ENCODE assay signal across 8 cellular contexts in the genomic region with DNA sequence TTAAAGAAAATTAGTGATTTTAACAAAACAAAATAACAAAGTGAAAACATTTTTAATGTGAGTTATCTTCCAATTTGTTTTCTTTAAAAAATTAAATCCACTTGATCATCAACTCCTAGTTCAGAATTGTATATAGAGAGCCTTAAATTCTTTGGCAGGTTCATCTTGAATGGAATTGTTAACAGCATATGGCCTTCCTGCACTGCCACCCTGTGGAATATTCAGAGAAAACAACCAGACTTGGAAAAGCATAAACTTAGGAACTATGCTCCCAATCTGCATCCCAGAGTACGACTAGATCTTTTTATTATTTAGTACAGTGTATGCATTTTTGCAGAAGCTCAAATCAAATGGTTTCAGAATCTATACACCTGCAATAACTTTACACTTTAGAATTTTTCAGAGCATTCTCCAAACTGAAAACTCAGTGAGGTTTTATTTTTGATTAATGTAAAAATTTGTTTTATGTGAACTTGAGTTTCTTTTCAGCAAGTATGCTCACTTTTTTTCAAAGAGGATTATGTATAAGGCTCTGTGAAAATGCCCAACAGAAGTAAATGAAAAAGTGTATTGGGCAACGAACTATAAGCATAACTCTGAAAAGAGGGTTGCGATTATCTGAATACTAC. TPM values are rescaled to one million over a fixed set of nuclear protein-coding genes. Genes with fewer than 3 reads are reported as not detected.
DNase-seq lines count a peak whose midpoint lies in the region; ATAC-seq, FAIRE-seq and TF ChIP-seq lines count a peak whose summit lies in the region.

No MANE protein-coding gene starts in this region.

- H3K4me2 ChIP-seq in Loucy (ENCODE audit: low read depth, low read length, poor library complexity, severe bottlenecking): no peak overlapping the region

- FAIRE-seq in A204.1 (lab: Jason Lieb, UNC): peak; percentile 96
- FAIRE-seq in TTC549 (lab: Jason Lieb, UNC): peak; percentile 75

- DNase-seq in GM04504 (ENCODE audit: low read depth): peak; percentile 15
- peak in 35 of 42 donors; percentile 15 to 85 (median 58) for DNase-seq in head of caudate nucleus
- no peak for DNase-seq in sciatic nerve (ENCODE audit: low spot score)

- no peaks in the 10 kb centered on the region for H3K79me2 ChIP-seq in Loucy (ENCODE audit: insufficient read depth, low read length)

- peak; percentile 81 for TF ChIP-seq CTCF in Loucy (conservative IDR thresholded peaks at IDR 0.05; ENCODE audit: low read length)

- no peak overlapping the region for H3K4me3 ChIP-seq in Loucy (ENCODE audit: low read length, poor library complexity, severe bottlenecking)

- no peak overlapping the region for H3K9ac ChIP-seq in Loucy (ENCODE audit: low read depth, low read length, poor library complexity, severe bottlenecking)

- H3K9me2 ChIP-seq in Loucy (replicated peaks; ENCODE audit: low read depth, low read length): no peaks in the 10 kb centered on the region

- no peaks in the 10 kb centered on the region for H3K4me1 ChIP-seq in Loucy (ENCODE audit: insufficient read depth, low read length, poor library complexity, severe bottlenecking)

- no peaks in the 10 kb centered on the region for H3K9me3 ChIP-seq in Loucy (ENCODE audit: insufficient read depth, low read depth, low read length)

- intact Hi-C loops in head of caudate nucleus (cut with DNase I) (loop anchor here (10.0 kb wide), 1 partner anchor 230 kb away; no protein-coding TSS in a partner anchor), sciatic nerve (cut with DNase I) (no loop called here)

- peak; percentile 56 for ATAC-seq in sciatic nerve
- no peak for ATAC-seq in HG02970 (IDR thresholded peaks at IDR 0.05; ENCODE audit: low FRiP score, unreplicated experiment)
- ATAC-seq in HG02870 (IDR thresholded peaks at IDR 0.05; ENCODE audit: unreplicated experiment): no peak

- no peaks in the 10 kb centered on the region for H3K36me3 ChIP-seq in Loucy (ENCODE audit: insufficient read depth, low read length)

- no peaks in the 10 kb centered on the region for H3F3A ChIP-seq in Loucy (ENCODE audit: low read depth)

- no peaks in the 10 kb centered on the region for H4K20me1 ChIP-seq in Loucy (ENCODE audit: insufficient read depth, low read length, poor library complexity, severe bottlenecking)

- no peaks in the 10 kb centered on the region for H3K27me3 ChIP-seq in Loucy (ENCODE audit: insufficient read depth, low read length, poor library complexity, severe bottlenecking)

- no peak overlapping the region for H2AFZ ChIP-seq in Loucy (ENCODE audit: low read length)

RNA-seq across cellular contexts. Expression of a gene that starts 44.9 kb away (rescaled TPM):
- 203 TPM for total RNA-seq in sciatic nerve
